In the genomic region with DNA sequence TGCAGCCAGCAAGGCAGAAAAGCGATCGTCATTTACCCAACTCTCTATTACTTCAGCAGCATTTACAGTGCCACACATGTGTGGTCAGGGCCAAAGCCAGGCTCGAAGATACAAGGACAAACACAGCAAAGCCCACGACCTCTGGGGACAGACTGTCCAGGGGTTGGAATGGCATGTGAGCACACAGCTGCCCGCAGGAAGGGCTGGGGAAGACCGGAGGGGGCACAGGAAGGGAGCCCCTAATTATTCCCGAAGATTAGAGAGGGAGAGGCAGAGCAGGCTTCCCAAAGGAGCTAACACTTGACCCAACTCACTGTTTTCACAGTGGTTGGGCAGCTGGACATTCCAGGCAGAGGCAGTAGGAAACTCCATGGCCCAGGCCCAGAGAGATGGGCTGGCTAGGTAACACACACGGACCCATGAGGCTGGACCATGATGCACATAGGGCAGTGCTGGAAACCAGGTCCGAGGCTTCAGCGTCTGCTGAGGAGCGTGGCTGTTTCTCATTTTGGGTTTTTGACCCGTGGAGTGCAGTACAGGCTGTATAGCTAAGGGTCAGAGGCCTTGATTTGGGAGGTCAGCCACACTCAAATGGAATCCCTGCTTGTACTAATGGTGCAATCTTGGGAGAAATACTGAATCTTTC, we compare ENCODE assay signal across 20 cellular contexts.
DNase-seq lines count a peak whose midpoint lies in the region; ATAC-seq and TF ChIP-seq lines count a peak whose summit lies in the region.
"Had no signal": no experiment of that assay in that cellular context is flagged by ENCODE, and none has a peak within 500 bp of the region (broad histone marks: within the 10 kb centered on the region; RNA-seq: fewer than 3 reads in every experiment).

No MANE protein-coding gene starts in this region.

- no peak overlapping the region for H3K4me3 Mint-ChIP-seq in T-helper 1 cell treated with Interleukin-12 subunit alpha and Interleukin-12 subunit beta and Interleukin-4 antibody, amounts not matched to agents 30 μg/mL and 1 μg/mL, for 36 hours
- peak overlapping the region in 4 of 8 donors; percentile 59 to 93 (median 88) for H3K4me3 Mint-ChIP-seq in CD4-positive, alpha-beta memory T cell
- peak overlapping the region; percentile 47 for H3K4me3 Mint-ChIP-seq in activated T-helper 17 cell treated with anti-CD3 and anti-CD28 coated beads, Interleukin-2, amount 50 U/mL, for 72 hours
- no peak overlapping the region for H3K4me3 Mint-ChIP-seq in neural crest cell
- H3K4me3 Mint-ChIP-seq in neural progenitor cell = no peak overlapping the region
- H3K4me3 Mint-ChIP-seq: nephron had no signal

- peaks cover 88% of the 10 kb centered on the region for H3K4me1 ChIP-seq in CD4-positive, alpha-beta memory T cell (ENCODE audit: insufficient read depth, low read length)
- H3K4me1 ChIP-seq in neural progenitor cell = peaks cover 4% of the 10 kb centered on the region
- H3K4me1 ChIP-seq: upper lobe of right lung had no signal

- TF ChIP-seq CTCF in neural crest cell (conservative IDR thresholded peaks at IDR 0.05) = no peak
- TF ChIP-seq CTCF in neural progenitor cell (IDR thresholded peaks at IDR 0.05) = no peak

- H3K36me3 Mint-ChIP-seq in T-helper 1 cell treated with Interleukin-12 subunit alpha and Interleukin-12 subunit beta and Interleukin-4 antibody, amounts not matched to agents 30 μg/mL and 1 μg/mL, for 36 hours (ENCODE audit: low read depth) = peaks cover 3% of the 10 kb centered on the region
- H3K36me3 Mint-ChIP-seq in CD4-positive, alpha-beta memory T cell = no peaks in the 10 kb centered on the region
- no peaks in the 10 kb centered on the region for H3K36me3 Mint-ChIP-seq in activated T-helper 17 cell treated with anti-CD3 and anti-CD28 coated beads, Interleukin-2, amount 50 U/mL, for 72 hours (ENCODE audit: low read depth)
- no peaks in the 10 kb centered on the region for H3K36me3 Mint-ChIP-seq in neural crest cell (ENCODE audit: low read depth)
- no peaks in the 10 kb centered on the region for H3K36me3 Mint-ChIP-seq in neural progenitor cell

- no peaks in the 10 kb centered on the region for H3K27me3 ChIP-seq in CD4-positive, alpha-beta memory T cell (ENCODE audit: insufficient read depth, low read length)
- no peaks in the 10 kb centered on the region for H3K27me3 ChIP-seq in neural progenitor cell
- no peaks in the 10 kb centered on the region for H3K27me3 ChIP-seq in MG63
- H3K27me3 ChIP-seq: body of pancreas, upper lobe of right lung had no signal

- H3F3A ChIP-seq in neural progenitor cell (ENCODE audit: low read depth) = no peaks in the 10 kb centered on the region

- H3K27ac ChIP-seq in CD4-positive, alpha-beta memory T cell (ENCODE audit: low read depth, low read length) = peak overlapping the region; percentile 68
- no peak overlapping the region for H3K27ac ChIP-seq in neural progenitor cell
- H3K27ac ChIP-seq: 22Rv1, body of pancreas, upper lobe of right lung, WERI-Rb-1 had no signal

- no peaks in the 10 kb centered on the region for H3K36me3 ChIP-seq in CD4-positive, alpha-beta memory T cell (ENCODE audit: insufficient read depth, low read length)
- H3K36me3 ChIP-seq in neural progenitor cell (no peaks in the 10 kb centered on the region), MG63 (no peaks in the 10 kb centered on the region)
- H3K36me3 ChIP-seq: upper lobe of right lung, WERI-Rb-1 had no signal

- intact Hi-C loops in CD4-positive, alpha-beta memory T cell (cut with micrococcal nuclease) = loop anchor here (5.0 kb wide), 5 partner anchors 46 to 709 kb away; no protein-coding TSS in a partner anchor

- no peaks in the 10 kb centered on the region for H3K79me2 ChIP-seq in neural progenitor cell (ENCODE audit: low read depth)

- H3K4me2 ChIP-seq in neural progenitor cell = no peak overlapping the region

- H2AFZ ChIP-seq in neural progenitor cell (replicated peaks) = no peak overlapping the region

- peak overlapping the region; percentile 0 to 29 for H3K4me3 ChIP-seq in CD4-positive, alpha-beta memory T cell (ENCODE audit: low read length in 2 of 2)
- H3K4me3 ChIP-seq in neural progenitor cell = no peak overlapping the region
- H3K4me3 ChIP-seq in MG63 = no peak overlapping the region
- H3K4me3 ChIP-seq: body of pancreas, upper lobe of right lung had no signal

- POLR2A ChIA-PET in CD4-positive, alpha-beta memory T cell (lab: Charles Lee; ENCODE audit: partially characterized antibody) = interaction anchor here (0.7 to 4.9 kb wide), 17 partner anchors 8 to 300 kb away, joined by 3 to 70 read pairs (median 6); partner anchors contain the start of gene FOXO1

- no peak for ATAC-seq in activated T-helper 17 cell treated with anti-CD3 and anti-CD28 coated beads, Interleukin-2, amount 50 U/mL, for 72 hours (replicated peaks)
- ATAC-seq in GM21367 (IDR thresholded peaks at IDR 0.05; ENCODE audit: unreplicated experiment) = no peak
- ATAC-seq: body of pancreas, PC-3 had no signal

- no peaks in the 10 kb centered on the region for H4K20me1 ChIP-seq in neural progenitor cell (ENCODE audit: low read depth)

- H3K27ac Mint-ChIP-seq in T-helper 1 cell treated with Interleukin-12 subunit alpha and Interleukin-12 subunit beta and Interleukin-4 antibody, amounts not matched to agents 30 μg/mL and 1 μg/mL, for 36 hours = peak overlapping the region; percentile 77
- peak overlapping the region; percentile 89 to 99 (median 98) for H3K27ac Mint-ChIP-seq in CD4-positive, alpha-beta memory T cell
- peak overlapping the region; percentile 83 for H3K27ac Mint-ChIP-seq in activated T-helper 17 cell treated with anti-CD3 and anti-CD28 coated beads, Interleukin-2, amount 50 U/mL, for 72 hours
- H3K27ac Mint-ChIP-seq in neural crest cell (ENCODE audit: unreplicated experiment) (peak overlapping the region; percentile 53), neural progenitor cell (no peak overlapping the region)
- H3K27ac Mint-ChIP-seq: nephron, progenitor cell of endocrine pancreas had no signal

- DNase-seq in T-helper 1 cell (no peak), neural crest cell (ENCODE audit: low read depth, low spot score) (no peak), neural progenitor cell (ENCODE audit: low spot score) (no peak), MG63 (no peak)
- no peak for DNase-seq in CD4-positive, alpha-beta memory T cell
- DNase-seq: body of pancreas; COR-L47; Karpas-422; NCI-H1930; NCI-H345; PC-3; stimulated activated CD4-positive, alpha-beta T cell treated with anti-CD3 and anti-CD28 coated beads, Interleukin-2, amount 100 ng/mL, for 48 hours; upper lobe of right lung; WERI-Rb-1 had no signal

- H3K4me1 Mint-ChIP-seq in T-helper 1 cell treated with Interleukin-12 subunit alpha and Interleukin-12 subunit beta and Interleukin-4 antibody, amounts not matched to agents 30 μg/mL and 1 μg/mL, for 36 hours (ENCODE audit: low read depth) = peaks cover 47% of the 10 kb centered on the region
- peaks cover 51 to 96% (median 85%) of the 10 kb centered on the region in 4 donors for H3K4me1 Mint-ChIP-seq in CD4-positive, alpha-beta memory T cell
- H3K4me1 Mint-ChIP-seq in activated T-helper 17 cell treated with anti-CD3 and anti-CD28 coated beads, Interleukin-2, amount 50 U/mL, for 72 hours = peaks cover 45% of the 10 kb centered on the region
- peaks cover 37% of the 10 kb centered on the region for H3K4me1 Mint-ChIP-seq in neural crest cell
- peaks cover 37% of the 10 kb centered on the region for H3K4me1 Mint-ChIP-seq in neural progenitor cell

- CTCF ChIA-PET in CD4-positive, alpha-beta memory T cell (lab: Charles Lee; ENCODE audit: partially characterized antibody) = interaction anchor here (0.8 to 1.2 kb wide), 4 partner anchors 25 to 214 kb away, joined by 3 read pairs; no protein-coding TSS in a partner anchor

- no peaks in the 10 kb centered on the region for H3K9me3 ChIP-seq in CD4-positive, alpha-beta memory T cell (ENCODE audit: control insufficient read depth in 1 of 2, low read length in 2 of 2)
- H3K9me3 ChIP-seq in neural progenitor cell (ENCODE audit: low read depth) (no peaks in the 10 kb centered on the region), MG63 (no peaks in the 10 kb centered on the region)
- H3K9me3 ChIP-seq: body of pancreas, upper lobe of right lung had no signal

- H3K27me3 Mint-ChIP-seq in T-helper 1 cell treated with Interleukin-12 subunit alpha and Interleukin-12 subunit beta and Interleukin-4 antibody, amounts not matched to agents 30 μg/mL and 1 μg/mL, for 36 hours (ENCODE audit: low read depth) = no peaks in the 10 kb centered on the region
- no peaks in the 10 kb centered on the region for H3K27me3 Mint-ChIP-seq in CD4-positive, alpha-beta memory T cell
- H3K27me3 Mint-ChIP-seq in activated T-helper 17 cell treated with anti-CD3 and anti-CD28 coated beads, Interleukin-2, amount 50 U/mL, for 72 hours = no peaks in the 10 kb centered on the region
- H3K27me3 Mint-ChIP-seq in neural crest cell (ENCODE audit: low read depth) = peaks cover 2% of the 10 kb centered on the region
- peaks cover 4% of the 10 kb centered on the region for H3K27me3 Mint-ChIP-seq in neural progenitor cell (ENCODE audit: insufficient read depth, low read depth)

- H3K9me3 Mint-ChIP-seq in T-helper 1 cell treated with Interleukin-12 subunit alpha and Interleukin-12 subunit beta and Interleukin-4 antibody, amounts not matched to agents 30 μg/mL and 1 μg/mL, for 36 hours = peaks cover 12% of the 10 kb centered on the region
- H3K9me3 Mint-ChIP-seq in CD4-positive, alpha-beta memory T cell = peaks cover 0 to 2% (median 0%) of the 10 kb centered on the region in 8 donors
- H3K9me3 Mint-ChIP-seq in activated T-helper 17 cell treated with anti-CD3 and anti-CD28 coated beads, Interleukin-2, amount 50 U/mL, for 72 hours = no peaks in the 10 kb centered on the region
- H3K9me3 Mint-ChIP-seq in neural crest cell (no peaks in the 10 kb centered on the region), neural progenitor cell (no peaks in the 10 kb centered on the region)
- H3K9me3 Mint-ChIP-seq: nephron had no signal

- no peak overlapping the region for H3K9ac ChIP-seq in neural progenitor cell

Comparison
In these comparisons a context has a peak if more than half of its experiments do, and no peak if none do; other contexts are left out.
1. H3K4me3 ChIP-seq: peak in CD4-positive, alpha-beta memory T cell (2 of 2); none in neural progenitor cell (single experiment) and MG63 (single experiment).